13 cellular contexts compared by ENCODE assay signal in the genomic region with DNA sequence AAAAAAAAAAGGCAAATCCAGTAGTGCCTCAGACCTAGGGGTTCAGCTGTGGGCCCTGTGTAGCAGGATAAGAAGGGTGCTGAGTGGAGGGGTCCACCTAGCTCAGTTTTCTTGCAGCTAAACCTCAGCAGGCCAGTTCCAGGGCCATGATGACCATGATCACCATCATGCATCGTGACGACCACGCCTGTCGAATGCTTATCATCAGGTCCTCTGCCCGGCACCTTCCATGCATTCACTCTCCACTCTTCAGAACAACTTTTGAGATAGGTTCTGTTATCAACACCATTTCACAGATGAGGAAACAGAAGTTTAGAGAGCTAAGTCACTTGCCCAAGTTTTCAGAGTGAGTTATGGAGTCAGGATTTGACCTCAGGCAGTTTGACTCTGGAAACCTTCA.
"Had no signal": no experiment of that assay in that cellular context is flagged by ENCODE, and none has a peak within 500 bp of the region (broad histone marks: within the 10 kb centered on the region; RNA-seq: fewer than 3 reads in every experiment).

No MANE protein-coding gene starts in this region.

- ATAC-seq: activated CD4-positive, alpha-beta T cell treated with anti-CD3 and anti-CD28 coated beads for 36 hours; body of pancreas; effector memory CD8-positive, alpha-beta T cell had no signal

- H3K36me3 Mint-ChIP-seq: activated naive CD4-positive, alpha-beta T cell treated with anti-CD3 and anti-CD28 coated beads, Interleukin-2, amount 10 ng/mL, durations not matched to agents 7 days and 5 days had no signal

- H3K27ac Mint-ChIP-seq: activated CD4-positive, alpha-beta memory T cell treated with anti-CD3 and anti-CD28 coated beads, Interleukin-2, amount 10 ng/mL, durations not matched to agents 7 days and 5 days; activated CD4-positive, alpha-beta T cell treated with anti-CD3 and anti-CD28 coated beads for 36 hours; activated naive CD4-positive, alpha-beta T cell treated with anti-CD3 and anti-CD28 coated beads, Interleukin-2, amount 10 ng/mL, durations not matched to agents 7 days and 5 days; activated T-helper 2 cell treated with anti-CD3 and anti-CD28 coated beads, Interferon-gamma antibody, Interleukin-2, Interleukin-4, amounts not matched to agents 10 μg/mL and 5 μg/mL and 100 μg/mL, durations not matched to agents 14 hours and 24 hours and 36 hours; effector memory CD8-positive, alpha-beta T cell had no signal

- H3K27me3 ChIP-seq: body of pancreas had no signal

- DNase-seq: activated CD4-positive, alpha-beta memory T cell treated with anti-CD3 and anti-CD28 coated beads, Interleukin-2, amount 10 ng/mL, durations not matched to agents 7 days and 5 days; activated CD4-positive, alpha-beta T cell treated with anti-CD3 and anti-CD28 coated beads for 36 hours; activated naive CD4-positive, alpha-beta T cell treated with anti-CD3 and anti-CD28 coated beads, Interleukin-2, amount 10 ng/mL, durations not matched to agents 7 days and 5 days; amniotic stem cell; body of pancreas; effector memory CD8-positive, alpha-beta T cell; glutamatergic neuron; mesenchymal stem cell; nephron progenitor cell; stimulated activated CD4-positive, alpha-beta T cell treated with anti-CD3 and anti-CD28 coated beads, Interleukin-4, amount 100 ng/mL, for 4 hours had no signal

- H3K9me3 ChIP-seq: body of pancreas, tibial artery had no signal

- H3K4me3 ChIP-seq: body of pancreas, tibial artery had no signal

- H3K4me3 Mint-ChIP-seq: activated CD4-positive, alpha-beta memory T cell treated with anti-CD3 and anti-CD28 coated beads, Interleukin-2, amount 10 ng/mL, durations not matched to agents 7 days and 5 days; activated CD4-positive, alpha-beta T cell treated with anti-CD3 and anti-CD28 coated beads for 36 hours; activated naive CD4-positive, alpha-beta T cell treated with anti-CD3 and anti-CD28 coated beads, Interleukin-2, amount 10 ng/mL, durations not matched to agents 7 days and 5 days; central memory CD8-positive, alpha-beta T cell; effector memory CD8-positive, alpha-beta T cell; nephron progenitor cell had no signal

- H3K27me3 Mint-ChIP-seq: activated CD4-positive, alpha-beta memory T cell treated with anti-CD3 and anti-CD28 coated beads, Interleukin-2, amount 10 ng/mL, durations not matched to agents 7 days and 5 days; activated CD4-positive, alpha-beta T cell treated with anti-CD3 and anti-CD28 coated beads for 36 hours; central memory CD8-positive, alpha-beta T cell had no signal

- H3K9me3 Mint-ChIP-seq: activated CD4-positive, alpha-beta memory T cell treated with anti-CD3 and anti-CD28 coated beads, Interleukin-2, amount 10 ng/mL, durations not matched to agents 7 days and 5 days; activated naive CD4-positive, alpha-beta T cell treated with anti-CD3 and anti-CD28 coated beads, Interleukin-2, amount 10 ng/mL, durations not matched to agents 7 days and 5 days; activated T-helper 2 cell treated with anti-CD3 and anti-CD28 coated beads, Interferon-gamma antibody, Interleukin-2, Interleukin-4, amounts not matched to agents 10 μg/mL and 5 μg/mL and 100 μg/mL, durations not matched to agents 14 hours and 24 hours and 36 hours; central memory CD8-positive, alpha-beta T cell; effector memory CD8-positive, alpha-beta T cell; nephron progenitor cell had no signal

- H3K36me3 ChIP-seq: tibial artery had no signal

- H3K27ac ChIP-seq: body of pancreas, tibial artery had no signal
